In the genomic region with DNA sequence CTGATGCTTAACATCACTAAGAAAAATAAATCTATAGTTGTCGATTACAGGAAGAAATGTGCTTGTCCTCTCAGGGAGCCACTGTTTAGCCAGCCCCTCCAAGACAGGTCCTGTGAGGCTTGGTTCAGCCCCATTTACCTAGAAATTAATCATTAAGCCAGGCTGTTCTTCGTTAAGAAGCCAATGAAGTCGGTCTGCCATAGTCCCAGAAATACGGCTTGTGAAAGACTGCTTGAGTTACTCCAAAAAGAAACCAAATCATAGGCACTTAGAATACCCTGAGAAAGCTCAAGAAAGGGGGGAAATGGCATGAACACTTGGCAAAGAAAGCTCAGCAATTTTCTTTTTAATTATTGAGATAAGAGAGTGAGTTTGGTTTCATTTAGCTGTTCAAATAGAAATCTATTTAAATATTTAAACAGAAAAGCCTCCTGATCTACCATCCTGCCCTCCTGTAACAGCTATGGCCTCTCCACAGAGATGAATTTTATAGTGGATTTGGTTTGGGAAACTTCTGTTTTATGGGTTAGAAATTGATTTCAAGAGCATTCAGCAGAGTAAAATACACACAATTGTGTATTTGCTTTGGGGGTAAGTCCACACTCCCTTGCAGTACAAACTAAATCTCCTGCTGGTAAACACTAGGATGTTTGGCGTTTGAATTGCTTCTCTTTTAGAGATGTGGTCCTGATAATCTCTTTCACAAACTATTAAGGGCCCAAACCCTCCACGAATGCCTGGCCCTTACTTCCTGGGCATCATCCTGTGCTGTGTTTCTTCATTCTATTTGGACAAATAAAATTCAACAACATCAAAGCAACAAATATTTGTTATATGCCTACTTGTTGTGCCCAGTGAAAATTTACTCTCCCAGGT, we compare ENCODE assay signal across 1 cellular context.
A peak's percentile ranks its signal among the peaks of the same experiment; 100 is the strongest.
TF ChIP-seq lines count a peak whose summit lies in the region.

No MANE protein-coding gene starts in this region.

TF ChIP-seq in HepG2, 621 proteins besides CTCF, POLR2A, EP300 and RAD21 (continued from another document and continues in another):
- no peak for TF ChIP-seq LCORL (IDR thresholded peaks at IDR 0.05)
- peak; percentile 55; the same call in 1 of the 2 replicates for TF ChIP-seq LCORL (CRISPR knock-in tag; IDR thresholded peaks at IDR 0.05)
- TF ChIP-seq, protein P1, sequence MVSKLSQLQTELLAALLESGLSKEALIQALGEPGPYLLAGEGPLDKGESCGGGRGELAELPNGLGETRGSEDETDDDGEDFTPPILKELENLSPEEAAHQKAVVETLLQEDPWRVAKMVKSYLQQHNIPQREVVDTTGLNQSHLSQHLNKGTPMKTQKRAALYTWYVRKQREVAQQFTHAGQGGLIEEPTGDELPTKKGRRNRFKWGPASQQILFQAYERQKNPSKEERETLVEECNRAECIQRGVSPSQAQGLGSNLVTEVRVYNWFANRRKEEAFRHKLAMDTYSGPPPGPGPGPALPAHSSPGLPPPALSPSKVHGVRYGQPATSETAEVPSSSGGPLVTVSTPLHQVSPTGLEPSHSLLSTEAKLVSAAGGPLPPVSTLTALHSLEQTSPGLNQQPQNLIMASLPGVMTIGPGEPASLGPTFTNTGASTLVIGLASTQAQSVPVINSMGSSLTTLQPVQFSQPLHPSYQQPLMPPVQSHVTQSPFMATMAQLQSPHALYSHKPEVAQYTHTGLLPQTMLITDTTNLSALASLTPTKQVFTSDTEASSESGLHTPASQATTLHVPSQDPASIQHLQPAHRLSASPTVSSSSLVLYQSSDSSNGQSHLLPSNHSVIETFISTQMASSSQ (IDR thresholded peaks at IDR 0.05; ENCODE audit: low read depth), result peak; percentile 91
- TF ChIP-seq, protein P1 (CRISPR knock-in tag; IDR thresholded peaks at IDR 0.05; ENCODE audit: borderline replicate concordance), result peak; percentile 83; the same call in 1 of the 2 replicates
- TF ChIP-seq NFIC (IDR thresholded peaks at IDR 0.05; ENCODE audit: low read length), result peak; percentile 83
- TF ChIP-seq HMG20A (CRISPR knock-in tag; IDR thresholded peaks at IDR 0.05; ENCODE audit: borderline replicate concordance), result peak; percentile 76; the same call in 1 of the 2 replicates
- TF ChIP-seq CREB1 (IDR thresholded peaks at IDR 0.05), result no peak
- no peak for TF ChIP-seq CREB1 (CRISPR knock-in tag; IDR thresholded peaks at IDR 0.05)
- TF ChIP-seq CC2D1A (CRISPR knock-in tag; IDR thresholded peaks at IDR 0.05), result no peak
- no peak for TF ChIP-seq SOX6 (IDR thresholded peaks at IDR 0.05)
- TF ChIP-seq SOX6 (CRISPR knock-in tag; IDR thresholded peaks at IDR 0.05), result peak; percentile 78
- TF ChIP-seq, protein P2, sequence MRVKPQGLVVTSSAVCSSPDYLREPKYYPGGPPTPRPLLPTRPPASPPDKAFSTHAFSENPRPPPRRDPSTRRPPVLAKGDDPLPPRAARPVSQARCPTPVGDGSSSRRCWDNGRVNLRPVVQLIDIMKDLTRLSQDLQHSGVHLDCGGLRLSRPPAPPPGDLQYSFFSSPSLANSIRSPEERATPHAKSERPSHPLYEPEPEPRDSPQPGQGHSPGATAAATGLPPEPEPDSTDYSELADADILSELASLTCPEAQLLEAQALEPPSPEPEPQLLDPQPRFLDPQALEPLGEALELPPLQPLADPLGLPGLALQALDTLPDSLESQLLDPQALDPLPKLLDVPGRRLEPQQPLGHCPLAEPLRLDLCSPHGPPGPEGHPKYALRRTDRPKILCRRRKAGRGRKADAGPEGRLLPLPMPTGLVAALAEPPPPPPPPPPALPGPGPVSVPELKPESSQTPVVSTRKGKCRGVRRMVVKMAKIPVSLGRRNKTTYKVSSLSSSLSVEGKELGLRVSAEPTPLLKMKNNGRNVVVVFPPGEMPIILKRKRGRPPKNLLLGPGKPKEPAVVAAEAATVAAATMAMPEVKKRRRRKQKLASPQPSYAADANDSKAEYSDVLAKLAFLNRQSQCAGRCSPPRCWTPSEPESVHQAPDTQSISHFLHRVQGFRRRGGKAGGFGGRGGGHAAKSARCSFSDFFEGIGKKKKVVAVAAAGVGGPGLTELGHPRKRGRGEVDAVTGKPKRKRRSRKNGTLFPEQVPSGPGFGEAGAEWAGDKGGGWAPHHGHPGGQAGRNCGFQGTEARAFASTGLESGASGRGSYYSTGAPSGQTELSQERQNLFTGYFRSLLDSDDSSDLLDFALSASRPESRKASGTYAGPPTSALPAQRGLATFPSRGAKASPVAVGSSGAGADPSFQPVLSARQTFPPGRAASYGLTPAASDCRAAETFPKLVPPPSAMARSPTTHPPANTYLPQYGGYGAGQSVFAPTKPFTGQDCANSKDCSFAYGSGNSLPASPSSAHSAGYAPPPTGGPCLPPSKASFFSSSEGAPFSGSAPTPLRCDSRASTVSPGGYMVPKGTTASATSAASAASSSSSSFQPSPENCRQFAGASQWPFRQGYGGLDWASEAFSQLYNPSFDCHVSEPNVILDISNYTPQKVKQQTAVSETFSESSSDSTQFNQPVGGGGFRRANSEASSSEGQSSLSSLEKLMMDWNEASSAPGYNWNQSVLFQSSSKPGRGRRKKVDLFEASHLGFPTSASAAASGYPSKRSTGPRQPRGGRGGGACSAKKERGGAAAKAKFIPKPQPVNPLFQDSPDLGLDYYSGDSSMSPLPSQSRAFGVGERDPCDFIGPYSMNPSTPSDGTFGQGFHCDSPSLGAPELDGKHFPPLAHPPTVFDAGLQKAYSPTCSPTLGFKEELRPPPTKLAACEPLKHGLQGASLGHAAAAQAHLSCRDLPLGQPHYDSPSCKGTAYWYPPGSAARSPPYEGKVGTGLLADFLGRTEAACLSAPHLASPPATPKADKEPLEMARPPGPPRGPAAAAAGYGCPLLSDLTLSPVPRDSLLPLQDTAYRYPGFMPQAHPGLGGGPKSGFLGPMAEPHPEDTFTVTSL (CRISPR knock-in tag; IDR thresholded peaks at IDR 0.05; ENCODE audit: borderline replicate concordance), result peak; percentile 97
- TF ChIP-seq ZNF251 (CRISPR knock-in tag; IDR thresholded peaks at IDR 0.05), result no peak
- peak; percentile 57; the same call in 1 of the 2 replicates for TF ChIP-seq MED1 (CRISPR knock-in tag; IDR thresholded peaks at IDR 0.05)
- TF ChIP-seq HMG20B (CRISPR knock-in tag; conservative IDR thresholded peaks at IDR 0.05), result peak; percentile 95
- TF ChIP-seq NFKBIZ (CRISPR knock-in tag; IDR thresholded peaks at IDR 0.05), result 0 out of 2 replicates have a peak, but pooled peaks have one; percentile 63
- no peak for TF ChIP-seq ZNF12 (CRISPR knock-in tag; IDR thresholded peaks at IDR 0.05)
- TF ChIP-seq, protein P3, sequence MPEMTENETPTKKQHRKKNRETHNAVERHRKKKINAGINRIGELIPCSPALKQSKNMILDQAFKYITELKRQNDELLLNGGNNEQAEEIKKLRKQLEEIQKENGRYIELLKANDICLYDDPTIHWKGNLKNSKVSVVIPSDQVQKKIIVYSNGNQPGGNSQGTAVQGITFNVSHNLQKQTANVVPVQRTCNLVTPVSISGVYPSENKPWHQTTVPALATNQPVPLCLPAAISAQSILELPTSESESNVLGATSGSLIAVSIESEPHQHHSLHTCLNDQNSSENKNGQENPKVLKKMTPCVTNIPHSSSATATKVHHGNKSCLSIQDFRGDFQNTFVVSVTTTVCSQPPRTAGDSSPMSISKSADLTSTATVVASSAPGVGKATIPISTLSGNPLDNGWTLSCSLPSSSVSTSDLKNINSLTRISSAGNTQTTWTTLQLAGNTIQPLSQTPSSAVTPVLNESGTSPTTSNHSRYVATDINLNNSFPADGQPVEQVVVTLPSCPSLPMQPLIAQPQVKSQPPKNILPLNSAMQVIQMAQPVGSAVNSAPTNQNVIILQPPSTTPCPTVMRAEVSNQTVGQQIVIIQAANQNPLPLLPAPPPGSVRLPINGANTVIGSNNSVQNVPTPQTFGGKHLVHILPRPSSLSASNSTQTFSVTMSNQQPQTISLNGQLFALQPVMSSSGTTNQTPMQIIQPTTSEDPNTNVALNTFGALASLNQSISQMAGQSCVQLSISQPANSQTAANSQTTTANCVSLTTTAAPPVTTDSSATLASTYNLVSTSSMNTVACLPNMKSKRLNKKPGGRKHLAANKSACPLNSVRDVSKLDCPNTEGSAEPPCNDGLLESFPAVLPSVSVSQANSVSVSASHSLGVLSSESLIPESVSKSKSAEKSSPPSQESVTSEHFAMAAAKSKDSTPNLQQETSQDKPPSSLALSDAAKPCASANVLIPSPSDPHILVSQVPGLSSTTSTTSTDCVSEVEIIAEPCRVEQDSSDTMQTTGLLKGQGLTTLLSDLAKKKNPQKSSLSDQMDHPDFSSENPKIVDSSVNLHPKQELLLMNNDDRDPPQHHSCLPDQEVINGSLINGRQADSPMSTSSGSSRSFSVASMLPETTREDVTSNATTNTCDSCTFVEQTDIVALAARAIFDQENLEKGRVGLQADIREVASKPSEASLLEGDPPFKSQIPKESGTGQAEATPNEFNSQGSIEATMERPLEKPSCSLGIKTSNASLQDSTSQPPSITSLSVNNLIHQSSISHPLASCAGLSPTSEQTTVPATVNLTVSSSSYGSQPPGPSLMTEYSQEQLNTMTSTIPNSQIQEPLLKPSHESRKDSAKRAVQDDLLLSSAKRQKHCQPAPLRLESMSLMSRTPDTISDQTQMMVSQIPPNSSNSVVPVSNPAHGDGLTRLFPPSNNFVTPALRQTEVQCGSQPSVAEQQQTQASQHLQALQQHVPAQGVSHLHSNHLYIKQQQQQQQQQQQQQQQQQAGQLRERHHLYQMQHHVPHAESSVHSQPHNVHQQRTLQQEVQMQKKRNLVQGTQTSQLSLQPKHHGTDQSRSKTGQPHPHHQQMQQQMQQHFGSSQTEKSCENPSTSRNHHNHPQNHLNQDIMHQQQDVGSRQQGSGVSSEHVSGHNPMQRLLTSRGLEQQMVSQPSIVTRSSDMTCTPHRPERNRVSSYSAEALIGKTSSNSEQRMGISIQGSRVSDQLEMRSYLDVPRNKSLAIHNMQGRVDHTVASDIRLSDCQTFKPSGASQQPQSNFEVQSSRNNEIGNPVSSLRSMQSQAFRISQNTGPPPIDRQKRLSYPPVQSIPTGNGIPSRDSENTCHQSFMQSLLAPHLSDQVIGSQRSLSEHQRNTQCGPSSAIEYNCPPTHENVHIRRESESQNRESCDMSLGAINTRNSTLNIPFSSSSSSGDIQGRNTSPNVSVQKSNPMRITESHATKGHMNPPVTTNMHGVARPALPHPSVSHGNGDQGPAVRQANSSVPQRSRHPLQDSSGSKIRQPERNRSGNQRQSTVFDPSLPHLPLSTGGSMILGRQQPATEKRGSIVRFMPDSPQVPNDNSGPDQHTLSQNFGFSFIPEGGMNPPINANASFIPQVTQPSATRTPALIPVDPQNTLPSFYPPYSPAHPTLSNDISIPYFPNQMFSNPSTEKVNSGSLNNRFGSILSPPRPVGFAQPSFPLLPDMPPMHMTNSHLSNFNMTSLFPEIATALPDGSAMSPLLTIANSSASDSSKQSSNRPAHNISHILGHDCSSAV (CRISPR knock-in tag; IDR thresholded peaks at IDR 0.05; ENCODE audit: borderline replicate concordance), result 0 out of 2 replicates have a peak, but pooled peaks have one; percentile 6
- peak; percentile 72 for TF ChIP-seq TCF7 (IDR thresholded peaks at IDR 0.05; ENCODE audit: low read depth)
- TF ChIP-seq, protein P4, sequence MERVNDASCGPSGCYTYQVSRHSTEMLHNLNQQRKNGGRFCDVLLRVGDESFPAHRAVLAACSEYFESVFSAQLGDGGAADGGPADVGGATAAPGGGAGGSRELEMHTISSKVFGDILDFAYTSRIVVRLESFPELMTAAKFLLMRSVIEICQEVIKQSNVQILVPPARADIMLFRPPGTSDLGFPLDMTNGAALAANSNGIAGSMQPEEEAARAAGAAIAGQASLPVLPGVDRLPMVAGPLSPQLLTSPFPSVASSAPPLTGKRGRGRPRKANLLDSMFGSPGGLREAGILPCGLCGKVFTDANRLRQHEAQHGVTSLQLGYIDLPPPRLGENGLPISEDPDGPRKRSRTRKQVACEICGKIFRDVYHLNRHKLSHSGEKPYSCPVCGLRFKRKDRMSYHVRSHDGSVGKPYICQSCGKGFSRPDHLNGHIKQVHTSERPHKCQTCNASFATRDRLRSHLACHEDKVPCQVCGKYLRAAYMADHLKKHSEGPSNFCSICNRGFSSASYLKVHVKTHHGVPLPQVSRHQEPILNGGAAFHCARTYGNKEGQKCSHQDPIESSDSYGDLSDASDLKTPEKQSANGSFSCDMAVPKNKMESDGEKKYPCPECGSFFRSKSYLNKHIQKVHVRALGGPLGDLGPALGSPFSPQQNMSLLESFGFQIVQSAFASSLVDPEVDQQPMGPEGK (CRISPR knock-in tag; IDR thresholded peaks at IDR 0.05), result peak; percentile 65; the same call in 1 of the 2 replicates
- TF ChIP-seq, protein P5, sequence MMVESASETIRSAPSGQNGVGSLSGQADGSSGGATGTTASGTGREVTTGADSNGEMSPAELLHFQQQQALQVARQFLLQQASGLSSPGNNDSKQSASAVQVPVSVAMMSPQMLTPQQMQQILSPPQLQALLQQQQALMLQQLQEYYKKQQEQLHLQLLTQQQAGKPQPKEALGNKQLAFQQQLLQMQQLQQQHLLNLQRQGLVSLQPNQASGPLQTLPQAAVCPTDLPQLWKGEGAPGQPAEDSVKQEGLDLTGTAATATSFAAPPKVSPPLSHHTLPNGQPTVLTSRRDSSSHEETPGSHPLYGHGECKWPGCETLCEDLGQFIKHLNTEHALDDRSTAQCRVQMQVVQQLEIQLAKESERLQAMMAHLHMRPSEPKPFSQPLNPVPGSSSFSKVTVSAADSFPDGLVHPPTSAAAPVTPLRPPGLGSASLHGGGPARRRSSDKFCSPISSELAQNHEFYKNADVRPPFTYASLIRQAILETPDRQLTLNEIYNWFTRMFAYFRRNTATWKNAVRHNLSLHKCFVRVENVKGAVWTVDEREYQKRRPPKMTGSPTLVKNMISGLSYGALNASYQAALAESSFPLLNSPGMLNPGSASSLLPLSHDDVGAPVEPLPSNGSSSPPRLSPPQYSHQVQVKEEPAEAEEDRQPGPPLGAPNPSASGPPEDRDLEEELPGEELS (CRISPR knock-in tag; IDR thresholded peaks at IDR 0.05), result peak; percentile 93
- peak; percentile 45; the same call in 1 of the 2 replicates for TF ChIP-seq THAP11 (CRISPR knock-in tag; IDR thresholded peaks at IDR 0.05)
- TF ChIP-seq RFX3 (CRISPR knock-in tag; IDR thresholded peaks at IDR 0.05), result no peak
- TF ChIP-seq KAT8 (CRISPR knock-in tag; IDR thresholded peaks at IDR 0.05), result peak; percentile 40; the same call in 1 of the 2 replicates
- 0 out of 2 replicates have a peak, but pooled peaks have one; percentile 48 for TF ChIP-seq ZNF44 (CRISPR knock-in tag; IDR thresholded peaks at IDR 0.05)
- TF ChIP-seq NCOR1 (IDR thresholded peaks at IDR 0.05; ENCODE audit: borderline replicate concordance, low read length), result 0 out of 2 replicates have a peak, but pooled peaks have one; percentile 45
